ENCODE assay signal across 19 cellular contexts in genomic region chr6:170117111-170117972, GRCh38.
DNase-seq lines count a peak whose midpoint lies in the region; ATAC-seq and TF ChIP-seq lines count a peak whose summit lies in the region.
"Had no signal": no experiment of that assay in that cellular context is flagged by ENCODE, and none has a peak within 500 bp of the region (broad histone marks: within the 10 kb centered on the region; RNA-seq: fewer than 3 reads in every experiment).

No MANE protein-coding gene starts in this region.

- H3K9me3 Mint-ChIP-seq in activated CD4-positive, alpha-beta memory T cell treated with anti-CD3 and anti-CD28 coated beads for 36 hours = peaks cover 24% of the 10 kb centered on the region
- H3K9me3 Mint-ChIP-seq in activated CD4-positive, alpha-beta memory T cell treated with anti-CD3 and anti-CD28 coated beads, Interleukin-2, amount 10 ng/mL, durations not matched to agents 7 days and 5 days = peaks cover 20% of the 10 kb centered on the region
- H3K9me3 Mint-ChIP-seq in natural killer cell = peaks cover 10 to 16% of the 10 kb centered on the region in 2 donors

- H3K4me1 ChIP-seq in adrenal gland (replicated peaks in 1 of 2) (no peaks in the 10 kb centered on the region), tibial artery (no peaks in the 10 kb centered on the region)

- peaks cover 8% of the 10 kb centered on the region for H3K36me3 Mint-ChIP-seq in activated CD4-positive, alpha-beta memory T cell treated with anti-CD3 and anti-CD28 coated beads for 36 hours
- peaks cover 8% of the 10 kb centered on the region for H3K36me3 Mint-ChIP-seq in activated CD4-positive, alpha-beta memory T cell treated with anti-CD3 and anti-CD28 coated beads, Interleukin-2, amount 10 ng/mL, durations not matched to agents 7 days and 5 days (ENCODE audit: low read depth)
- peaks cover 30% of the 10 kb centered on the region for H3K36me3 Mint-ChIP-seq in natural killer cell

- WGBS in adrenal gland, 4 donors = 72 to 83% (median 79%) methylated on average over 18 to 21 of the region's 21 CpGs

- POLR2A ChIA-PET in activated CD4-positive, alpha-beta memory T cell treated with anti-CD3 and anti-CD28 coated beads for 36 hours (lab: Charles Lee) = interaction anchor here (0.5 kb wide), 1 partner anchor 1258 kb away, joined by 7 read pairs; no protein-coding TSS in a partner anchor
- POLR2A ChIA-PET in activated CD4-positive, alpha-beta memory T cell treated with anti-CD3 and anti-CD28 coated beads, Interleukin-2, amount 10 ng/mL, durations not matched to agents 7 days and 5 days (lab: Charles Lee) = no interaction called here

- H3K4me3 Mint-ChIP-seq in activated CD4-positive, alpha-beta memory T cell treated with anti-CD3 and anti-CD28 coated beads for 36 hours = no peak overlapping the region
- no peak overlapping the region for H3K4me3 Mint-ChIP-seq in activated CD4-positive, alpha-beta memory T cell treated with anti-CD3 and anti-CD28 coated beads, Interleukin-2, amount 10 ng/mL, durations not matched to agents 7 days and 5 days
- H3K4me3 Mint-ChIP-seq in natural killer cell = peak overlapping the region; percentile 66
- H3K4me3 Mint-ChIP-seq: activated CD8-positive, alpha-beta T cell treated with anti-CD3 and anti-CD28 coated beads, Interleukin-2, amount 10 ng/mL, durations not matched to agents 7 days and 5 days; CD4-positive, alpha-beta memory T cell had no signal

- H3K4me3 ChIP-seq in adrenal gland = no peak overlapping the region
- no peak overlapping the region for H3K4me3 ChIP-seq in tibial artery
- H3K4me3 ChIP-seq: hepatocyte, skin epidermis had no signal

- no peak for TF ChIP-seq POLR2A in adrenal gland (IDR thresholded peaks at IDR 0.05)

- H3K27ac ChIP-seq in adrenal gland (no peak overlapping the region), tibial artery (no peak overlapping the region)
- H3K27ac ChIP-seq: hepatocyte, neutrophil had no signal

- ATAC-seq in natural killer cell (peak; percentile 34 to 78 (median 53)), HG02588 (IDR thresholded peaks at IDR 0.05; ENCODE audit: unreplicated experiment) (no peak), GM18498 (IDR thresholded peaks at IDR 0.05; ENCODE audit: unreplicated experiment) (no peak)
- ATAC-seq: activated CD8-positive, alpha-beta T cell treated with anti-CD3 and anti-CD28 coated beads, Interleukin-2, amount 10 ng/mL, durations not matched to agents 7 days and 5 days had no signal

- CTCF ChIA-PET in activated CD4-positive, alpha-beta memory T cell treated with anti-CD3 and anti-CD28 coated beads for 36 hours (lab: Charles Lee) = no interaction called here
- CTCF ChIA-PET in activated CD4-positive, alpha-beta memory T cell treated with anti-CD3 and anti-CD28 coated beads, Interleukin-2, amount 10 ng/mL, durations not matched to agents 7 days and 5 days (lab: Charles Lee) = no interaction called here

- intact Hi-C loops in activated CD4-positive, alpha-beta memory T cell treated with anti-CD3 and anti-CD28 coated beads for 36 hours (cut with micrococcal nuclease) = no loop called here
- intact Hi-C loops in adrenal gland (cut with DNase I) (no loop called here), natural killer cell (cut with micrococcal nuclease) (no loop called here), tibial artery (cut with DNase I; ENCODE audit: low total_unique reads) (no loop called here)

- TF ChIP-seq CTCF in adrenal gland (IDR thresholded peaks at IDR 0.05) (no peak), natural killer cell (IDR thresholded peaks at IDR 0.05) (no peak), tibial artery (IDR thresholded peaks at IDR 0.05) (no peak)

- H3K4me1 Mint-ChIP-seq in activated CD4-positive, alpha-beta memory T cell treated with anti-CD3 and anti-CD28 coated beads for 36 hours (ENCODE audit: low read depth) = no peaks in the 10 kb centered on the region
- H3K4me1 Mint-ChIP-seq in activated CD4-positive, alpha-beta memory T cell treated with anti-CD3 and anti-CD28 coated beads, Interleukin-2, amount 10 ng/mL, durations not matched to agents 7 days and 5 days = no peaks in the 10 kb centered on the region
- H3K4me1 Mint-ChIP-seq in natural killer cell = peaks cover 31 to 41% of the 10 kb centered on the region in 2 donors

- no peak overlapping the region for H3K27ac Mint-ChIP-seq in activated CD4-positive, alpha-beta memory T cell treated with anti-CD3 and anti-CD28 coated beads for 36 hours
- no peak overlapping the region for H3K27ac Mint-ChIP-seq in activated CD4-positive, alpha-beta memory T cell treated with anti-CD3 and anti-CD28 coated beads, Interleukin-2, amount 10 ng/mL, durations not matched to agents 7 days and 5 days
- H3K27ac Mint-ChIP-seq in natural killer cell = peak overlapping the region in 1 of 2 donors; percentile 74
- H3K27ac Mint-ChIP-seq: activated CD8-positive, alpha-beta T cell treated with anti-CD3 and anti-CD28 coated beads, Interleukin-2, amount 10 ng/mL, durations not matched to agents 7 days and 5 days; CD4-positive, alpha-beta memory T cell had no signal

- H3K9me3 ChIP-seq in adrenal gland (replicated peaks in 1 of 3) (peaks cover 0 to 10% (median 9%) of the 10 kb centered on the region in 3 donors), tibial artery (peaks cover 0 to 20% (median 9%) of the 10 kb centered on the region in 3 donors)
- H3K9me3 ChIP-seq: neutrophil had no signal

- H3K27me3 ChIP-seq in adrenal gland = no peaks in the 10 kb centered on the region
- H3K27me3 ChIP-seq in tibial artery = peaks cover 0 to 7% of the 10 kb centered on the region in 2 donors
- H3K27me3 ChIP-seq: hepatocyte, neutrophil had no signal

- no peaks in the 10 kb centered on the region for H3K27me3 Mint-ChIP-seq in activated CD4-positive, alpha-beta memory T cell treated with anti-CD3 and anti-CD28 coated beads for 36 hours
- peaks cover 16% of the 10 kb centered on the region for H3K27me3 Mint-ChIP-seq in activated CD4-positive, alpha-beta memory T cell treated with anti-CD3 and anti-CD28 coated beads, Interleukin-2, amount 10 ng/mL, durations not matched to agents 7 days and 5 days
- peaks cover 8 to 15% of the 10 kb centered on the region in 2 donors for H3K27me3 Mint-ChIP-seq in natural killer cell (ENCODE audit: low read depth in 2 of 2)
- H3K27me3 Mint-ChIP-seq: CD4-positive, alpha-beta memory T cell had no signal

- peak; percentile 2 for DNase-seq in activated CD4-positive, alpha-beta memory T cell treated with anti-CD3 and anti-CD28 coated beads for 36 hours
- DNase-seq in activated CD4-positive, alpha-beta memory T cell treated with anti-CD3 and anti-CD28 coated beads, Interleukin-2, amount 10 ng/mL, durations not matched to agents 7 days and 5 days = no peak
- DNase-seq in adrenal gland = peak in 4 of 7 donors; percentile 1 to 44 (median 8)
- DNase-seq in natural killer cell = peak; percentile 17
- peak; percentile 10 to 48 for DNase-seq in tibial artery
- DNase-seq in HK-2 (ENCODE audit: unreplicated experiment) = no peak
- DNase-seq: ACHN; activated CD8-positive, alpha-beta T cell treated with anti-CD3 and anti-CD28 coated beads, Interleukin-2, amount 10 ng/mL, durations not matched to agents 7 days and 5 days; anterior cingulate cortex; CD4-positive, alpha-beta memory T cell; midbrain; NCI-H1436 treated with DMSO at 0.1 percent for 48 hours; NCI-H82; stimulated activated CD4-positive, alpha-beta T cell treated with anti-CD3 and anti-CD28 coated beads, Interleukin-4, amount 100 ng/mL, for 24 hours had no signal

- H3K36me3 ChIP-seq in adrenal gland (replicated peaks in 1 of 2) (no peaks in the 10 kb centered on the region), tibial artery (no peaks in the 10 kb centered on the region)
- H3K36me3 ChIP-seq: neutrophil had no signal

Comparison
In these comparisons a context has a peak if more than half of its experiments do, and no peak if none do; other contexts are left out.
1. DNase-seq: peak in activated CD4-positive, alpha-beta memory T cell treated with anti-CD3 and anti-CD28 coated beads for 36 hours (single experiment), adrenal gland (4 of 7), natural killer cell (single experiment) and tibial artery (2 of 2); none in activated CD4-positive, alpha-beta memory T cell treated with anti-CD3 and anti-CD28 coated beads, Interleukin-2, amount 10 ng/mL, durations not matched to agents 7 days and 5 days (single experiment) and HK-2 (single experiment).
2. ATAC-seq: peak in natural killer cell (3 of 3); none in HG02588 (single experiment) and GM18498 (single experiment).